In genomic region chr22:39151329-39151975, GRCh38 we compare ENCODE assay signal across 1 cellular context.
A peak's percentile ranks its signal among the peaks of the same experiment; 100 is the strongest.
TF ChIP-seq lines count a peak whose summit lies in the region.

No MANE protein-coding gene starts in this region.

TF ChIP-seq in K562, 482 proteins besides CTCF, POLR2A, EP300 and RAD21:
- TF ChIP-seq, protein P1, sequence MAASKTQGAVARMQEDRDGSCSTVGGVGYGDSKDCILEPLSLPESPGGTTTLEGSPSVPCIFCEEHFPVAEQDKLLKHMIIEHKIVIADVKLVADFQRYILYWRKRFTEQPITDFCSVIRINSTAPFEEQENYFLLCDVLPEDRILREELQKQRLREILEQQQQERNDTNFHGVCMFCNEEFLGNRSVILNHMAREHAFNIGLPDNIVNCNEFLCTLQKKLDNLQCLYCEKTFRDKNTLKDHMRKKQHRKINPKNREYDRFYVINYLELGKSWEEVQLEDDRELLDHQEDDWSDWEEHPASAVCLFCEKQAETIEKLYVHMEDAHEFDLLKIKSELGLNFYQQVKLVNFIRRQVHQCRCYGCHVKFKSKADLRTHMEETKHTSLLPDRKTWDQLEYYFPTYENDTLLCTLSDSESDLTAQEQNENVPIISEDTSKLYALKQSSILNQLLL (CRISPR knock-in tag; IDR thresholded peaks at IDR 0.05; ENCODE audit: borderline replicate concordance) = no peak
- TF ChIP-seq ZNF592 (IDR thresholded peaks at IDR 0.05) = no peak
- TF ChIP-seq KLF13 (tag; IDR thresholded peaks at IDR 0.05; ENCODE audit: borderline replicate concordance, low read depth) = no peak
- no peak for TF ChIP-seq ZNF253 (CRISPR knock-in tag; conservative IDR thresholded peaks at IDR 0.05)
- 0 out of 2 replicates have a peak, but pooled peaks have one; percentile 2 for TF ChIP-seq SPI1 (IDR thresholded peaks at IDR 0.05; ENCODE audit: borderline replicate concordance, low read depth, low read length)
- 0 out of 4 replicates have a peak, but pooled peaks of 1 of the 2 experiments have one; percentile 5 for TF ChIP-seq RCOR1 (IDR thresholded peaks at IDR 0.05; ENCODE audit: borderline replicate concordance in 1 of 2, low read depth in 2 of 2, low read length in 2 of 2)
- peak; percentile 73; the same call in 1 of the 2 replicates for TF ChIP-seq BCOR (IDR thresholded peaks at IDR 0.05)
- TF ChIP-seq HDAC3 (IDR thresholded peaks at IDR 0.05; ENCODE audit: borderline replicate concordance, partially characterized antibody) = no peak
- TF ChIP-seq XRCC4 (IDR thresholded peaks at IDR 0.05; ENCODE audit: extremely low read depth, insufficient read depth, insufficient read length) = no peak
- peak in 1 of 2 experiments; percentile 60; a peak in 2 of 4 replicates for TF ChIP-seq KDM1A (IDR thresholded peaks at IDR 0.05)
- peak; percentile 67; the same call in 1 of the 2 replicates for TF ChIP-seq ADNP (tag; IDR thresholded peaks at IDR 0.05)
- peak; percentile 44 for TF ChIP-seq RBM25 (IDR thresholded peaks at IDR 0.05; ENCODE audit: low read depth, low read length, severe bottlenecking)
- no peak for TF ChIP-seq TAF7 (tag; IDR thresholded peaks at IDR 0.05)
- TF ChIP-seq ESRRA (IDR thresholded peaks at IDR 0.05; ENCODE audit: borderline replicate concordance, low read depth) = peak; percentile 92
TF ChIP-seq in K562: peak in this region for 7.
